In the genomic region with DNA sequence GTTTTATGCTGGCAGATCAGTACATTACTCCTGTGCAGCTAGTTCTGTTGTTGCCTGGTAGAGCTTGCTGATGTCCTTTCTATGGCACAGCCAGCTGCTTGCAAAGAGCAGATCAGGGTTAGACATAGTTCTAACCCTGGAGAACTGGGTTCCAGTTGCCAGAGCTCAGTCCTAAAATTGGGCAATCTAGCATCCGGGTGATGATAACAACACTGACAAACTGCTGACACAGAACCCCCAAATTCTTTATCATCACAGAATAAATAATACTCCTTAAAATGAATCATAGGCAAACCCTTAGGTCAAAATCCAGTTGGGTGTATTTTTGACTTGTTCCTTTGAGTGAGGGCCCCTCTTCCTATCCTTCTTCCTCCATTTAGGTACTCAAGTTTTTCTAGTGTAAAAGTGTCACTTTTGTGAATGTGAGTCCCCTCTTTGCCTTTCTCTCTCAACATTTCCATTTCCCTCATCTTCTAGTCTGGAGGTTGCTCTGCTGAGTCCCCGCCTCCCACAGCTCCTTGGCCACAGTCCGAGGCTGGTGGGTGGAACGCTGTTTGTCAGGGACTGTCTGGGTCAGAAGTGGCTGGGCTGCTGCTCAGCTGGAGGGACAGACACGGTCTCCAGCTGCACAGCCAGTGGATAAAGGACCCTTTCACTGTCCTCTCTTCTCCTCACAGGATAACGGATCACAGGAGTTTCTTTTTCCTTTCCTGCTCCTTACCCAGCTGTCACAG, we compare ENCODE assay signal across 9 cellular contexts.
A peak's percentile ranks its signal among the peaks of the same experiment; 100 is the strongest.
DNase-seq lines count a peak whose midpoint lies in the region; ATAC-seq and TF ChIP-seq lines count a peak whose summit lies in the region.
"Had no signal": no experiment of that assay in that cellular context is flagged by ENCODE, and none has a peak within 500 bp of the region (broad histone marks: within the 10 kb centered on the region; RNA-seq: fewer than 3 reads in every experiment).

No MANE protein-coding gene starts in this region.

- H4K20me1 ChIP-seq in osteoblast (ENCODE audit: insufficient read depth, low read length): no peaks in the 10 kb centered on the region
- H4K20me1 ChIP-seq: BLaER1 had no signal

- peak overlapping the region; percentile 60 for H3K4me3 ChIP-seq in osteoblast (ENCODE audit: insufficient read depth, low read length)
- no peak overlapping the region for H3K4me3 ChIP-seq in naive thymus-derived CD4-positive, alpha-beta T cell (ENCODE audit: low read length)
- H3K4me3 ChIP-seq: BLaER1 had no signal

- H3K27me3 Mint-ChIP-seq in CD14-positive monocyte (ENCODE audit: low read depth in 3 of 3): peaks cover 0 to 3% (median 0%) of the 10 kb centered on the region in 3 donors
- H3K27me3 Mint-ChIP-seq in activated B cell treated with CpG ODN at 0.5 μM for 24 hours: no peaks in the 10 kb centered on the region
- H3K27me3 Mint-ChIP-seq in naive thymus-derived CD4-positive, alpha-beta T cell: no peaks in the 10 kb centered on the region
- H3K27me3 Mint-ChIP-seq in activated T-helper 17 cell treated with anti-CD3 and anti-CD28 coated beads, Interleukin-2, amount 50 U/mL, for 72 hours: no peaks in the 10 kb centered on the region

- no peaks in the 10 kb centered on the region for H3K79me2 ChIP-seq in osteoblast (ENCODE audit: insufficient read depth, low read length)

- POLR2A ChIA-PET in activated B cell treated with CpG ODN at 0.5 μM for 24 hours (lab: Charles Lee): interaction anchor here (0.8 to 5.7 kb wide), 4 partner anchors 17 to 93 kb away, joined by 3 to 76 read pairs (median 3); a partner anchor contains a TSS
- POLR2A ChIA-PET in naive thymus-derived CD4-positive, alpha-beta T cell (lab: Charles Lee): no interaction called here

- CTCF ChIA-PET in activated B cell treated with CpG ODN at 0.5 μM for 24 hours (lab: Charles Lee): interaction anchor here (1.2 to 1.3 kb wide), 2 partner anchors 63 to 98 kb away, joined by 3 read pairs; no protein-coding TSS in a partner anchor
- CTCF ChIA-PET in naive thymus-derived CD4-positive, alpha-beta T cell (lab: Charles Lee): interaction anchor here (1.0 to 1.5 kb wide), 2 partner anchors 81 to 95 kb away, joined by 3 read pairs; no protein-coding TSS in a partner anchor

- peaks cover 0 to 3% of the 10 kb centered on the region in 2 donors for H3K36me3 Mint-ChIP-seq in CD14-positive monocyte
- no peaks in the 10 kb centered on the region for H3K36me3 Mint-ChIP-seq in activated B cell treated with CpG ODN at 0.5 μM for 24 hours (ENCODE audit: low read depth)
- H3K36me3 Mint-ChIP-seq in naive thymus-derived CD4-positive, alpha-beta T cell: no peaks in the 10 kb centered on the region
- no peaks in the 10 kb centered on the region for H3K36me3 Mint-ChIP-seq in activated T-helper 17 cell treated with anti-CD3 and anti-CD28 coated beads, Interleukin-2, amount 50 U/mL, for 72 hours (ENCODE audit: low read depth)

- H3K4me3 Mint-ChIP-seq in CD14-positive monocyte (peak overlapping the region; percentile 1 to 47), activated B cell treated with CpG ODN at 0.5 μM for 24 hours (peak overlapping the region; percentile 44)
- H3K4me3 Mint-ChIP-seq in naive thymus-derived CD4-positive, alpha-beta T cell: no peak overlapping the region
- no peak overlapping the region for H3K4me3 Mint-ChIP-seq in activated T-helper 17 cell treated with anti-CD3 and anti-CD28 coated beads, Interleukin-2, amount 50 U/mL, for 72 hours

- peaks cover 0 to 2% (median 0%) of the 10 kb centered on the region in 7 donors for H3K9me3 Mint-ChIP-seq in CD14-positive monocyte
- no peaks in the 10 kb centered on the region for H3K9me3 Mint-ChIP-seq in activated B cell treated with CpG ODN at 0.5 μM for 24 hours
- H3K9me3 Mint-ChIP-seq in naive thymus-derived CD4-positive, alpha-beta T cell: no peaks in the 10 kb centered on the region
- H3K9me3 Mint-ChIP-seq in activated T-helper 17 cell treated with anti-CD3 and anti-CD28 coated beads, Interleukin-2, amount 50 U/mL, for 72 hours: no peaks in the 10 kb centered on the region

- no peak for DNase-seq in CD14-positive monocyte (ENCODE audit: low spot score)
- no peak for DNase-seq in activated B cell treated with CpG ODN at 0.5 μM for 24 hours
- peak; percentile 65 to 94 (median 86) for DNase-seq in head of caudate nucleus
- peak; percentile 34 for DNase-seq in osteoblast (ENCODE audit: insufficient read length, low spot score, missing footprints)
- no peak for DNase-seq in foreskin keratinocyte
- no peak for DNase-seq in SHP77 (lab: John Stamatoyannopoulos, UW)
- no peak for DNase-seq in naive thymus-derived CD4-positive, alpha-beta T cell

- no peaks in the 10 kb centered on the region for H3K9me3 ChIP-seq in osteoblast (ENCODE audit: low read depth, low read length)
- no peaks in the 10 kb centered on the region for H3K9me3 ChIP-seq in naive thymus-derived CD4-positive, alpha-beta T cell (ENCODE audit: control insufficient read depth in 2 of 3, low read length in 3 of 3)
- H3K9me3 ChIP-seq: BLaER1 had no signal

- peaks cover 38% of the 10 kb centered on the region for H3K4me1 Mint-ChIP-seq in CD14-positive monocyte
- peaks cover 69% of the 10 kb centered on the region for H3K4me1 Mint-ChIP-seq in activated B cell treated with CpG ODN at 0.5 μM for 24 hours
- peaks cover 7 to 14% (median 13%) of the 10 kb centered on the region in 7 donors for H3K4me1 Mint-ChIP-seq in naive thymus-derived CD4-positive, alpha-beta T cell
- peaks cover 5% of the 10 kb centered on the region for H3K4me1 Mint-ChIP-seq in activated T-helper 17 cell treated with anti-CD3 and anti-CD28 coated beads, Interleukin-2, amount 50 U/mL, for 72 hours

- no peak overlapping the region for H3K27ac ChIP-seq in osteoblast (ENCODE audit: low read depth, low read length)
- no peak overlapping the region for H3K27ac ChIP-seq in foreskin keratinocyte
- no peak overlapping the region for H3K27ac ChIP-seq in naive thymus-derived CD4-positive, alpha-beta T cell (ENCODE audit: low read depth, low read length)
- H3K27ac ChIP-seq: BLaER1 had no signal

- no peaks in the 10 kb centered on the region for H3K36me3 ChIP-seq in osteoblast (ENCODE audit: insufficient read depth, low read length)
- H3K36me3 ChIP-seq in naive thymus-derived CD4-positive, alpha-beta T cell (ENCODE audit: control insufficient read depth in 2 of 3, insufficient read depth in 3 of 3, low read length in 3 of 3): no peaks in the 10 kb centered on the region
- H3K36me3 ChIP-seq: BLaER1 had no signal

- no peak for TF ChIP-seq CTCF in CD14-positive monocyte (IDR thresholded peaks at IDR 0.05)
- TF ChIP-seq CTCF in activated B cell treated with CpG ODN at 0.5 μM for 24 hours (IDR thresholded peaks at IDR 0.05): no peak
- no peak for TF ChIP-seq CTCF in osteoblast (IDR thresholded peaks at IDR 0.05; ENCODE audit: extremely low read depth, low read depth, low read length)
- no peak for TF ChIP-seq CTCF in foreskin keratinocyte (conservative IDR thresholded peaks at IDR 0.05)

- peak overlapping the region; percentile 67 for H3K4me2 ChIP-seq in osteoblast (ENCODE audit: insufficient read depth, low read length)
- H3K4me2 ChIP-seq: BLaER1 had no signal

- H2AFZ ChIP-seq in osteoblast (ENCODE audit: low read length): peak overlapping the region; percentile 89

- no peaks in the 10 kb centered on the region for H3K27me3 ChIP-seq in osteoblast (ENCODE audit: insufficient read depth, low read length)
- H3K27me3 ChIP-seq in foreskin keratinocyte: no peaks in the 10 kb centered on the region
- H3K27me3 ChIP-seq in naive thymus-derived CD4-positive, alpha-beta T cell (ENCODE audit: control insufficient read depth in 2 of 2, insufficient read depth in 2 of 2, low read length in 2 of 2): no peaks in the 10 kb centered on the region
- H3K27me3 ChIP-seq: BLaER1 had no signal

- H3K27ac Mint-ChIP-seq in CD14-positive monocyte (peak overlapping the region in 6 of 7 donors; percentile 73 to 93 (median 86)), activated B cell treated with CpG ODN at 0.5 μM for 24 hours (peak overlapping the region; percentile 69)
- H3K27ac Mint-ChIP-seq in naive thymus-derived CD4-positive, alpha-beta T cell: peak overlapping the region in 2 of 9 donors; percentile 7 to 35
- H3K27ac Mint-ChIP-seq in activated T-helper 17 cell treated with anti-CD3 and anti-CD28 coated beads, Interleukin-2, amount 50 U/mL, for 72 hours: no peak overlapping the region

- intact Hi-C loops in CD14-positive monocyte (cut with micrococcal nuclease) (loop anchor here (2.0 to 10.0 kb wide), 2 partner anchors 49 to 57 kb away; no protein-coding TSS in a partner anchor), activated B cell treated with CpG ODN at 0.5 μM for 24 hours (cut with micrococcal nuclease) (loop anchor here (1.0 kb wide), 1 partner anchor 8 kb away; no protein-coding TSS in a partner anchor), head of caudate nucleus (cut with DNase I) (no loop called here)
- intact Hi-C loops in naive thymus-derived CD4-positive, alpha-beta T cell (cut with micrococcal nuclease): no loop called here

- H3K4me1 ChIP-seq in osteoblast (ENCODE audit: insufficient read depth, low read length) (peaks cover 13% of the 10 kb centered on the region), foreskin keratinocyte (no peaks in the 10 kb centered on the region)
- H3K4me1 ChIP-seq in naive thymus-derived CD4-positive, alpha-beta T cell (ENCODE audit: control insufficient read depth in 2 of 2, insufficient read depth in 2 of 2, low read length in 2 of 2): peaks cover 0 to 5% of the 10 kb centered on the region in 2 donors

- ATAC-seq in activated B cell treated with CpG ODN at 0.5 μM for 24 hours (ENCODE audit: low read depth): no peak
- ATAC-seq in foreskin keratinocyte: no peak
- ATAC-seq in naive thymus-derived CD4-positive, alpha-beta T cell: no peak
- no peak for ATAC-seq in activated T-helper 17 cell treated with anti-CD3 and anti-CD28 coated beads, Interleukin-2, amount 50 U/mL, for 72 hours (replicated peaks)

Comparison
In these comparisons a context has a peak if more than half of its experiments do, and no peak if none do; other contexts are left out.
1. DNase-seq: peak in head of caudate nucleus (42 of 42) and osteoblast (single experiment); none in CD14-positive monocyte (single experiment), activated B cell treated with CpG ODN at 0.5 μM for 24 hours (single experiment), foreskin keratinocyte (0 of 2), SHP77 (0 of 2) and naive thymus-derived CD4-positive, alpha-beta T cell (0 of 9).
2. H3K4me3 Mint-ChIP-seq: peak in CD14-positive monocyte (2 of 2) and activated B cell treated with CpG ODN at 0.5 μM for 24 hours (single experiment); none in naive thymus-derived CD4-positive, alpha-beta T cell (0 of 10) and activated T-helper 17 cell treated with anti-CD3 and anti-CD28 coated beads, Interleukin-2, amount 50 U/mL, for 72 hours (single experiment).
3. intact Hi-C loops: an anchor here in CD14-positive monocyte (2.0 to 10.0 kb wide) and activated B cell treated with CpG ODN at 0.5 μM for 24 hours (1.0 kb wide); none called in head of caudate nucleus and naive thymus-derived CD4-positive, alpha-beta T cell.